28 cellular contexts compared by ENCODE assay signal in the genomic region with DNA sequence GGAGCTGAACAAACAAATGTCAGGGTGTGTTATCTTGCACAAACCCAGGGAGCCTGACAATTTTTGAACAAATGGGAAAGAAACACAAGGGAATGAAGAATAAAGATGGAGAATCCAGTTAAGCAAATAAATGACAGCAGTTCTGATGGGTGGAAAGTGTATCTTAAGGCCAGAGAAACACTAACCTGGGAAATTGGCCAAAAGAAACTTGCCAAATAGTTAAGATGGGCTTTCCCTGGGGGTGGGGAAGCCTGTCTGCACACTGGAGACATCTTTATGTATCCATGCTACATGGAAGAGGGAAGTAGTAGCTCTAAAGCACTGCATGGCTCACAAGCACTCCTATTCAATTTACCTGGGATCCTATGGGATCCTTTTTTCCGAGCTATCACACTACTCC.
"Had no signal": no experiment of that assay in that cellular context is flagged by ENCODE, and none has a peak within 500 bp of the region (broad histone marks: within the 10 kb centered on the region; RNA-seq: fewer than 3 reads in every experiment).

No MANE protein-coding gene starts in this region.

- H3K27ac Mint-ChIP-seq: naive thymus-derived CD8-positive, alpha-beta T cell; natural killer cell treated with Interleukin-12 subunit alpha and Interleukin-12 subunit beta and Interleukin-15 and Interleukin-18, amount 100 ng/mL, for 72 hours; nephron progenitor cell; stimulated activated effector memory CD8-positive, alpha-beta T cell treated with anti-CD3 and anti-CD28 coated beads, Interleukin-12 subunit alpha, Interleukin-12 subunit beta, amount 100 ng/mL, for 72 hours; stimulated activated naive B cell treated with anti-CD40 and anti-IgM and Interleukin-4, amounts not matched to agents 10 μg/mL and 1 μg/mL and 100 μg/mL, for 72 hours; stimulated activated naive CD8-positive, alpha-beta T cell treated with anti-CD3 and anti-CD28 coated beads, Interleukin-15, Interleukin-2, amounts not matched to agents 100 ng/mL and 50 ng/mL, for 24 hours; type B pancreatic cell had no signal

- H3K36me3 ChIP-seq: neutrophil, pancreas, prostate gland, right lobe of liver, sigmoid colon, thoracic aorta, tibial artery, transverse colon, upper lobe of right lung, uterus had no signal

- H3K4me3 Mint-ChIP-seq: naive thymus-derived CD8-positive, alpha-beta T cell; natural killer cell treated with Interleukin-12 subunit alpha and Interleukin-12 subunit beta and Interleukin-15 and Interleukin-18, amount 100 ng/mL, for 72 hours; nephron progenitor cell; neural crest cell; stimulated activated effector memory CD8-positive, alpha-beta T cell treated with anti-CD3 and anti-CD28 coated beads, Interleukin-12 subunit alpha, Interleukin-12 subunit beta, amount 100 ng/mL, for 72 hours; stimulated activated naive B cell treated with anti-CD40 and anti-IgM and Interleukin-4, amounts not matched to agents 10 μg/mL and 1 μg/mL and 100 μg/mL, for 72 hours; stimulated activated naive CD8-positive, alpha-beta T cell treated with anti-CD3 and anti-CD28 coated beads, Interleukin-15, Interleukin-2, amounts not matched to agents 100 ng/mL and 50 ng/mL, for 24 hours; type B pancreatic cell had no signal

- ATAC-seq: naive thymus-derived CD8-positive, alpha-beta T cell; natural killer cell treated with Interleukin-12 subunit alpha and Interleukin-12 subunit beta and Interleukin-15 and Interleukin-18, amount 100 ng/mL, for 72 hours; stimulated activated effector memory CD8-positive, alpha-beta T cell treated with anti-CD3 and anti-CD28 coated beads, Interleukin-12 subunit alpha, Interleukin-12 subunit beta, amount 100 ng/mL, for 72 hours; stimulated activated naive B cell treated with anti-CD40 and anti-IgM and Interleukin-4, amounts not matched to agents 10 μg/mL and 1 μg/mL and 100 μg/mL, for 72 hours; upper lobe of right lung had no signal

- H3K36me3 Mint-ChIP-seq: natural killer cell treated with Interleukin-12 subunit alpha and Interleukin-12 subunit beta and Interleukin-15 and Interleukin-18, amount 100 ng/mL, for 72 hours; stimulated activated effector memory CD8-positive, alpha-beta T cell treated with anti-CD3 and anti-CD28 coated beads, Interleukin-12 subunit alpha, Interleukin-12 subunit beta, amount 100 ng/mL, for 72 hours had no signal

- H3K9me3 Mint-ChIP-seq: natural killer cell treated with Interleukin-12 subunit alpha and Interleukin-12 subunit beta and Interleukin-15 and Interleukin-18, amount 100 ng/mL, for 72 hours; stimulated activated effector memory CD8-positive, alpha-beta T cell treated with anti-CD3 and anti-CD28 coated beads, Interleukin-12 subunit alpha, Interleukin-12 subunit beta, amount 100 ng/mL, for 72 hours had no signal

- H3K27me3 ChIP-seq: neutrophil, pancreas, right atrium auricular region, right lobe of liver, sigmoid colon, stomach, tibial artery, transverse colon, upper lobe of right lung, uterus had no signal

- H3K4me3 ChIP-seq: pancreas, prostate gland, right atrium auricular region, right lobe of liver, sigmoid colon, stomach, thoracic aorta, tibial artery, transverse colon, upper lobe of right lung, uterus had no signal

- H3K27me3 Mint-ChIP-seq: naive thymus-derived CD8-positive, alpha-beta T cell; natural killer cell treated with Interleukin-12 subunit alpha and Interleukin-12 subunit beta and Interleukin-15 and Interleukin-18, amount 100 ng/mL, for 72 hours; stimulated activated naive B cell treated with anti-CD40 and anti-IgM and Interleukin-4, amounts not matched to agents 10 μg/mL and 1 μg/mL and 100 μg/mL, for 72 hours; stimulated activated naive CD8-positive, alpha-beta T cell treated with anti-CD3 and anti-CD28 coated beads, Interleukin-15, Interleukin-2, amounts not matched to agents 100 ng/mL and 50 ng/mL, for 24 hours; type B pancreatic cell had no signal

- H3K4me1 Mint-ChIP-seq: nephron progenitor cell; neural crest cell; stimulated activated effector memory CD8-positive, alpha-beta T cell treated with anti-CD3 and anti-CD28 coated beads, Interleukin-12 subunit alpha, Interleukin-12 subunit beta, amount 100 ng/mL, for 72 hours; stimulated activated naive B cell treated with anti-CD40 and anti-IgM and Interleukin-4, amounts not matched to agents 10 μg/mL and 1 μg/mL and 100 μg/mL, for 72 hours had no signal

- H3K9me3 ChIP-seq: neutrophil, pancreas, prostate gland, right lobe of liver, stomach, thoracic aorta, upper lobe of right lung had no signal

- H3K4me1 ChIP-seq: prostate gland, sigmoid colon, stomach, transverse colon, upper lobe of right lung, uterus had no signal

- H3K27ac ChIP-seq: neutrophil, pancreas, prostate gland, right atrium auricular region, right lobe of liver, sigmoid colon, stomach, thoracic aorta, tibial artery, transverse colon, upper lobe of right lung, uterus had no signal

- DNase-seq: naive thymus-derived CD8-positive, alpha-beta T cell; nephron progenitor cell; nucleus accumbens; pancreas; retina; right lobe of liver; sigmoid colon; small intestine; stimulated activated CD4-positive, alpha-beta T cell treated with anti-CD3 and anti-CD28 coated beads, Interleukin-15, amount 100 ng/mL, for 24 hours; stimulated activated CD4-positive, alpha-beta T cell treated with anti-CD3 and anti-CD28 coated beads, Interleukin-2, amount 100 ng/mL, for 24 hours; stimulated activated CD4-positive, alpha-beta T cell treated with anti-CD3 and anti-CD28 coated beads, Interleukin-2, amount 100 ng/mL, for 48 hours; stimulated activated CD4-positive, alpha-beta T cell treated with anti-CD3 and anti-CD28 coated beads, Interleukin-4, amount 100 ng/mL, for 24 hours; stimulated activated naive B cell treated with anti-CD40 and anti-IgM and Interleukin-4, amounts not matched to agents 10 μg/mL and 1 μg/mL and 100 μg/mL, for 72 hours; stimulated activated naive CD4-positive, alpha-beta T cell treated with Interleukin-2 at 50 U/mL for 16 hours; stomach; tibial artery; transverse colon; upper lobe of right lung; uterus had no signal
